9 cellular contexts compared by ENCODE assay signal in genomic region chr19:35935911-35936737, GRCh38. TPM values are rescaled to one million over a fixed set of nuclear protein-coding genes. Genes with fewer than 3 reads are reported as not detected.
A peak's percentile ranks its signal among the peaks of the same experiment; 100 is the strongest.
DNase-seq lines count a peak whose midpoint lies in the region; ATAC-seq, FAIRE-seq and TF ChIP-seq lines count a peak whose summit lies in the region.
"Had no signal": no experiment of that assay in that cellular context is flagged by ENCODE, and none has a peak within 500 bp of the region (broad histone marks: within the 10 kb centered on the region; RNA-seq: fewer than 3 reads in every experiment).

A gene with protein sequence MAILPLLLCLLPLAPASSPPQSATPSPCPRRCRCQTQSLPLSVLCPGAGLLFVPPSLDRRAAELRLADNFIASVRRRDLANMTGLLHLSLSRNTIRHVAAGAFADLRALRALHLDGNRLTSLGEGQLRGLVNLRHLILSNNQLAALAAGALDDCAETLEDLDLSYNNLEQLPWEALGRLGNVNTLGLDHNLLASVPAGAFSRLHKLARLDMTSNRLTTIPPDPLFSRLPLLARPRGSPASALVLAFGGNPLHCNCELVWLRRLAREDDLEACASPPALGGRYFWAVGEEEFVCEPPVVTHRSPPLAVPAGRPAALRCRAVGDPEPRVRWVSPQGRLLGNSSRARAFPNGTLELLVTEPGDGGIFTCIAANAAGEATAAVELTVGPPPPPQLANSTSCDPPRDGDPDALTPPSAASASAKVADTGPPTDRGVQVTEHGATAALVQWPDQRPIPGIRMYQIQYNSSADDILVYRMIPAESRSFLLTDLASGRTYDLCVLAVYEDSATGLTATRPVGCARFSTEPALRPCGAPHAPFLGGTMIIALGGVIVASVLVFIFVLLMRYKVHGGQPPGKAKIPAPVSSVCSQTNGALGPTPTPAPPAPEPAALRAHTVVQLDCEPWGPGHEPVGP (plus strand): TSS chr19:35936374. CDS start chr19:35939426, 3,052 bp downstream.

- H3K9me3 Mint-ChIP-seq in activated CD4-positive, alpha-beta T cell treated with anti-CD3 and anti-CD28 coated beads for 36 hours (ENCODE audit: low read depth) = no peaks in the 10 kb centered on the region

- peak within 1 kb of the TSS; percentile 77 for H3K27ac ChIP-seq in cingulate gyrus (ENCODE audit: low read depth, low read length)

- H3K27me3 Mint-ChIP-seq in activated CD4-positive, alpha-beta T cell treated with anti-CD3 and anti-CD28 coated beads for 36 hours = no peaks in the 10 kb centered on the region

- H3K36me3 Mint-ChIP-seq in activated CD4-positive, alpha-beta T cell treated with anti-CD3 and anti-CD28 coated beads for 36 hours (ENCODE audit: low read depth) = peaks cover 5% of the 10 kb centered on the region

- DNase-seq in GM12891 (ENCODE audit: insufficient read length, low spot score) (peak; percentile 53), NCI-H2196 (lab: John Stamatoyannopoulos, UW; ENCODE audit: unreplicated experiment) (peak; percentile 89), left colon (peak; percentile 68 to 84)
- DNase-seq in activated CD4-positive, alpha-beta T cell treated with anti-CD3 and anti-CD28 coated beads for 36 hours = peak; percentile 81
- peak in 2 of 3 donors; percentile 45 to 60 for DNase-seq in stimulated activated CD4-positive, alpha-beta T cell treated with anti-CD3 and anti-CD28 coated beads, Interleukin-12 subunit alpha, Interleukin-12 subunit beta, amount 100 ng/mL, for 48 hours (ENCODE audit: low read depth in 2 of 3, low spot score in 1 of 3)

- POLR2A ChIA-PET in activated CD4-positive, alpha-beta T cell treated with anti-CD3 and anti-CD28 coated beads for 36 hours (lab: Charles Lee) = no interaction called here

- intact Hi-C loops in activated CD4-positive, alpha-beta T cell treated with anti-CD3 and anti-CD28 coated beads for 36 hours (cut with DNase I, micrococcal nuclease) = loop anchor here in 1 of 2 experiments (1.0 kb wide), 3 partner anchors 23 to 67 kb away; no protein-coding TSS in a partner anchor
- intact Hi-C loops in left colon (cut with DNase I, micrococcal nuclease) = no loop called here

- H3K4me3 Mint-ChIP-seq in activated CD4-positive, alpha-beta T cell treated with anti-CD3 and anti-CD28 coated beads for 36 hours = peak within 1 kb of the TSS; percentile 84

- FAIRE-seq in GM12891 (lab: Jason Lieb, UNC) = peak; percentile 66
- FAIRE-seq: islet of Langerhans had no signal

- peak within 1 kb of the TSS; percentile 81 for H3K27ac Mint-ChIP-seq in activated CD4-positive, alpha-beta T cell treated with anti-CD3 and anti-CD28 coated beads for 36 hours

- H3K4me1 Mint-ChIP-seq in activated CD4-positive, alpha-beta T cell treated with anti-CD3 and anti-CD28 coated beads for 36 hours = peaks cover 30% of the 10 kb centered on the region

- CTCF ChIA-PET in activated CD4-positive, alpha-beta T cell treated with anti-CD3 and anti-CD28 coated beads for 36 hours (lab: Charles Lee) = interaction anchor here (0.6 to 5.7 kb wide), 2 partner anchors 45 to 54 kb away, joined by 4 to 52 read pairs; no protein-coding TSS in a partner anchor

- TF ChIP-seq POLR2A in GM12891 (IDR thresholded peaks at IDR 0.05; ENCODE audit: low read depth, low read length) = no peak

- ATAC-seq in activated CD4-positive, alpha-beta T cell treated with anti-CD3 and anti-CD28 coated beads for 36 hours = peak; percentile 28
- ATAC-seq in left colon = peak; percentile 54
- ATAC-seq in HG03439 (IDR thresholded peaks at IDR 0.05; ENCODE audit: unreplicated experiment) = no peak
- no peak for ATAC-seq in HG03565 (IDR thresholded peaks at IDR 0.05; ENCODE audit: unreplicated experiment)

TF ChIP-seq in GM12891, 5 proteins besides CTCF, POLR2A, EP300 and RAD21:
- TF ChIP-seq TAF1 (IDR thresholded peaks at IDR 0.05; ENCODE audit: low read depth, low read length) = no peak
TF ChIP-seq in GM12891: peak in this region for 0.

RNA-seq across cellular contexts. Expression of the gene that starts here (rescaled TPM):
- 1.1 TPM for polyA plus RNA-seq in GM12891 (2012; ENCODE audit: low read depth, missing spikeins)
- total RNA-seq in activated CD4-positive, alpha-beta T cell treated with anti-CD3 and anti-CD28 coated beads for 36 hours = 1 to 10 TPM; 7.8 to 8.3 TPM
- 10 to 100 TPM; 12.5 to 14.7 TPM for total RNA-seq in left colon

Comparison
In these comparisons a context has a peak if more than half of its experiments do, and no peak if none do; other contexts are left out.
1. ATAC-seq: peak in activated CD4-positive, alpha-beta T cell treated with anti-CD3 and anti-CD28 coated beads for 36 hours (single experiment) and left colon (single experiment); none in HG03439 (single experiment) and HG03565 (single experiment).
2. Peak in every context shown above with its lines, with median percentiles within 50 percentile points of each other: DNase-seq.